In the genomic region with DNA sequence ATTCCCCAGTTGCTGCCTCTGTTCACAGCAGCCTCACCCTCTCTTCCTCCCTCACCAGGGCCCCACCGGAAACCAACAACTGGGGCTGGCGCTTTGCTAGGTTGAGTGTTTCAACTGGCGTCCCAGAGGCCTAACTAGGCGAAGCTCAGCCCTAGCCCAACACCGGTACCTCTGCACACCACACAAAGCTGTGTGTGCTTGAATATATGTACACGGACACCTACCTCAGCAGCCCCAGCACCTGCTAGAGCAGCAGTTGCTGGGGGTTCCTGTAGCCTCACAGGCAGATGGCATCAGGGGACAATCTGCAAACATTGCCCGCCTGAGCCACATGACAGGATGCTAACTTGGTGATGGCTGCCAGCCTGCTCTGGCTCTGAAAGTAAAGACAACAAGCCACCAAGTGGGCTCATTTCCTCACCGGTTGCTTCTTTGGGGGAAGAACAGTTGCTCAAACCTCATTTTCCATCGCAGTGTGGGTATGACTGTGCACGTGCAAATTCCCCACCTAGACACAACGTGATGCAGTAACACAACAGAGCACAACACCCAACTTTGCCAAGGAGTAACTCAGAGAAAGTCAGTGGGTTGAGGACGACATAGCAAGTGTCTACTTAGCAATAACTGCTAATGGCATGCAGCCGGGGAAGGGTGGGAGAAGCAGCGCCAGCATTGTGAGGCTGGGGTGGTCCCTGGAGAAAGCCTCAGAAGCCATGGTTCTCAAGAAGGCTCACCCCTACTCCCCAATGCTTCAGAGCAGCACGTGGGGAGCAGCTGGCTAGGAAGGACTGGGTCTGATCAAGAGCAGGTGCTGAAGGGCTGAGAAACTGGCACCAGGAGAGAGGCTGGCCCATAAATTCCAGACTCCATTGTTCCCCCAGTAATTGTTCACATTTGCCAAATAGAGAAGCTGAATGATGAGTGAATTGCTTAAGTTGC, we compare ENCODE assay signal across 8 cellular contexts.
DNase-seq lines count a peak whose midpoint lies in the region; ATAC-seq lines count a peak whose summit lies in the region.

No MANE protein-coding gene starts in this region.

- in situ Hi-C loops in G401 (cut with HindIII; ENCODE audit: low sequenced_read_pairs): no loop called here

- ATAC-seq in HG02884 (IDR thresholded peaks at IDR 0.05; ENCODE audit: unreplicated experiment): peak; percentile 34

- DNase-seq in GF-D8 (lab: John Stamatoyannopoulos, UW): peak; percentile 65
- DNase-seq in T-helper 22 cell (ENCODE audit: low read depth): peak; percentile 66
- DNase-seq in central memory CD4-positive, alpha-beta T cell: peak; percentile 84
- DNase-seq in stimulated activated CD8-positive, alpha-beta memory T cell treated with anti-CD3 and anti-CD28 coated beads, Interleukin-15, amount 100 ng/mL, for 48 hours (ENCODE audit: low read depth in 2 of 2): peak; percentile 51 to 54
- no peak for DNase-seq in SK-N-DZ (ENCODE audit: low spot score)
- DNase-seq in G401 (ENCODE audit: low spot score): no peak
- DNase-seq in DMS 273 (lab: John Stamatoyannopoulos, UW; ENCODE audit: unreplicated experiment): no peak

Comparison
In these comparisons a context has a peak if more than half of its experiments do, and no peak if none do; other contexts are left out.
1. DNase-seq: peak in GF-D8 (single experiment), T-helper 22 cell (single experiment), central memory CD4-positive, alpha-beta T cell (single experiment) and stimulated activated CD8-positive, alpha-beta memory T cell treated with anti-CD3 and anti-CD28 coated beads, Interleukin-15, amount 100 ng/mL, for 48 hours (2 of 2); none in SK-N-DZ (single experiment), G401 (single experiment) and DMS 273 (single experiment).